Comparison of ENCODE assay signal across 1 cellular context in the genomic region with DNA sequence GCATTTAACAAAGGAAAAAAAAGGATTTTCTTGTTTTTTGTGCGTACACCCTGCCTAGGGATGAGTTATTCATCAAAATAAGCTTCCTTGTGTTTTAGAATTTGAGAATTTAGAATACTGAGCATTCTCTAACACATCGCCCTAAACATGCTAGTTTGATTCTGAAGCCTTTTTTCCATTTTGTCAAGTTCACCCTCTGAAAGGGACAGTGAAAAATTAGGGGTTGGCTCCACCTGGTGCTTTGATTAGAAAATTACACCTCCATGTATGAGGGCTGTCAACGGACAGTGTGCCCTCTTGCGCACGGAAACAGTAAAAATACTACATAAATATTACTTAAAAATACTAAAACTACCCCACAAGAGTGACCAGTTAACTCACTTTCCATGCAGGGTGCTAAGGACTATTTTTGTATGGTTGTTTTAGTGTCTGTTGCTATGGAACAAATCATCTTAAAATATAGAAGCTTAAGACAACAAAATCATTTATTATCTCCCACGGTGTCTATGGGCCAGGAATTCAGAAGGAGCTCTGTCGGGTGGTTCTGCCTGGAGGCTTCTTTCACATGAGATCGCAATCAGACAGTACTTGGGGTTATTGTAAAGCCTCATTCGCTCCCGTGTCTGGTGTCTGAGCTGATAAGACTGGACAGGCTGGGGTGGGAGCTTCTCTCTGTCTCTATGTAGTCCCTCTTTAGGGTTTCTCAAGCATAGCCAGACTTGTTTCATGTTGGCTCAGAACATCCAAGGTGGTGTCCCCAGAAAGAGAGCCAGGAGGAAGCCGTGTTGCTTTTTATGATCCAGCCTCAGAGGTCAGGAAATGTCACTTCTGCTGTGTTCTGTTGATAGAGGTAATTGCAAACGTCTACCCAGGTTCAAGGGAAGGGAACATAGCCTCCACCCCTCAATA.
TF ChIP-seq lines count a peak whose summit lies in the region.

No MANE protein-coding gene starts in this region.

TF ChIP-seq in GM23338, 12 proteins besides CTCF, POLR2A, EP300 and RAD21 (continued from another document):
- TF ChIP-seq, protein P1, sequence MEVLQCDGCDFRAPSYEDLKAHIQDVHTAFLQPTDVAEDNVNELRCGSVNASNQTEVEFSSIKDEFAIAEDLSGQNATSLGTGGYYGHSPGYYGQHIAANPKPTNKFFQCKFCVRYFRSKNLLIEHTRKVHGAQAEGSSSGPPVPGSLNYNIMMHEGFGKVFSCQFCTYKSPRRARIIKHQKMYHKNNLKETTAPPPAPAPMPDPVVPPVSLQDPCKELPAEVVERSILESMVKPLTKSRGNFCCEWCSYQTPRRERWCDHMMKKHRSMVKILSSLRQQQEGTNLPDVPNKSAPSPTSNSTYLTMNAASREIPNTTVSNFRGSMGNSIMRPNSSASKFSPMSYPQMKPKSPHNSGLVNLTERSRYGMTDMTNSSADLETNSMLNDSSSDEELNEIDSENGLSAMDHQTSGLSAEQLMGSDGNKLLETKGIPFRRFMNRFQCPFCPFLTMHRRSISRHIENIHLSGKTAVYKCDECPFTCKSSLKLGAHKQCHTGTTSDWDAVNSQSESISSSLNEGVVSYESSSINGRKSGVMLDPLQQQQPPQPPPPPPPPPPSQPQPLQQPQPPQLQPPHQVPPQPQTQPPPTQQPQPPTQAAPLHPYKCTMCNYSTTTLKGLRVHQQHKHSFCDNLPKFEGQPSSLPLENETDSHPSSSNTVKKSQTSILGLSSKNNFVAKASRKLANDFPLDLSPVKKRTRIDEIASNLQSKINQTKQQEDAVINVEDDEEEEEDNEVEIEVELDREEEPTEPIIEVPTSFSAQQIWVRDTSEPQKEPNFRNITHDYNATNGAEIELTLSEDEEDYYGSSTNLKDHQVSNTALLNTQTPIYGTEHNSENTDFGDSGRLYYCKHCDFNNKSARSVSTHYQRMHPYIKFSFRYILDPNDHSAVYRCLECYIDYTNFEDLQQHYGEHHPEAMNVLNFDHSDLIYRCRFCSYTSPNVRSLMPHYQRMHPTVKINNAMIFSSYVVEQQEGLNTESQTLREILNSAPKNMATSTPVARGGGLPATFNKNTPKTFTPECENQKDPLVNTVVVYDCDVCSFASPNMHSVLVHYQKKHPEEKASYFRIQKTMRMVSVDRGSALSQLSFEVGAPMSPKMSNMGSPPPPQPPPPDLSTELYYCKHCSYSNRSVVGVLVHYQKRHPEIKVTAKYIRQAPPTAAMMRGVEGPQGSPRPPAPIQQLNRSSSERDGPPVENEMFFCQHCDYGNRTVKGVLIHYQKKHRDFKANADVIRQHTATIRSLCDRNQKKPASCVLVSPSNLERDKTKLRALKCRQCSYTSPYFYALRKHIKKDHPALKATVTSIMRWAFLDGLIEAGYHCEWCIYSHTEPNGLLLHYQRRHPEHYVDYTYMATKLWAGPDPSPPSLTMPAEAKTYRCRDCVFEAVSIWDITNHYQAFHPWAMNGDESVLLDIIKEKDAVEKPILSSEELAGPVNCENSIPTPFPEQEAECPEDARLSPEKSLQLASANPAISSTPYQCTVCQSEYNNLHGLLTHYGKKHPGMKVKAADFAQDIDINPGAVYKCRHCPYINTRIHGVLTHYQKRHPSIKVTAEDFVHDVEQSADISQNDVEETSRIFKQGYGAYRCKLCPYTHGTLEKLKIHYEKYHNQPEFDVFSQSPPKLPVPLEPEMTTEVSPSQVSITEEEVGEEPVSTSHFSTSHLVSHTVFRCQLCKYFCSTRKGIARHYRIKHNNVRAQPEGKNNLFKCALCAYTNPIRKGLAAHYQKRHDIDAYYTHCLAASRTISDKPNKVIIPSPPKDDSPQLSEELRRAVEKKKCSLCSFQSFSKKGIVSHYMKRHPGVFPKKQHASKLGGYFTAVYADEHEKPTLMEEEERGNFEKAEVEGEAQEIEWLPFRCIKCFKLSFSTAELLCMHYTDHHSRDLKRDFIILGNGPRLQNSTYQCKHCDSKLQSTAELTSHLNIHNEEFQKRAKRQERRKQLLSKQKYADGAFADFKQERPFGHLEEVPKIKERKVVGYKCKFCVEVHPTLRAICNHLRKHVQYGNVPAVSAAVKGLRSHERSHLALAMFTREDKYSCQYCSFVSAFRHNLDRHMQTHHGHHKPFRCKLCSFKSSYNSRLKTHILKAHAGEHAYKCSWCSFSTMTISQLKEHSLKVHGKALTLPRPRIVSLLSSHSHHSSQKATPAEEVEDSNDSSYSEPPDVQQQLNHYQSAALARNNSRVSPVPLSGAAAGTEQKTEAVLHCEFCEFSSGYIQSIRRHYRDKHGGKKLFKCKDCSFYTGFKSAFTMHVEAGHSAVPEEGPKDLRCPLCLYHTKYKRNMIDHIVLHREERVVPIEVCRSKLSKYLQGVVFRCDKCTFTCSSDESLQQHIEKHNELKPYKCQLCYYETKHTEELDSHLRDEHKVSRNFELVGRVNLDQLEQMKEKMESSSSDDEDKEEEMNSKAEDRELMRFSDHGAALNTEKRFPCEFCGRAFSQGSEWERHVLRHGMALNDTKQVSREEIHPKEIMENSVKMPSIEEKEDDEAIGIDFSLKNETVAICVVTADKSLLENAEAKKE (CRISPR knock-in tag; IDR thresholded peaks at IDR 0.05) = no peak
